ENCODE assay signal across 8 cellular contexts in the genomic region with DNA sequence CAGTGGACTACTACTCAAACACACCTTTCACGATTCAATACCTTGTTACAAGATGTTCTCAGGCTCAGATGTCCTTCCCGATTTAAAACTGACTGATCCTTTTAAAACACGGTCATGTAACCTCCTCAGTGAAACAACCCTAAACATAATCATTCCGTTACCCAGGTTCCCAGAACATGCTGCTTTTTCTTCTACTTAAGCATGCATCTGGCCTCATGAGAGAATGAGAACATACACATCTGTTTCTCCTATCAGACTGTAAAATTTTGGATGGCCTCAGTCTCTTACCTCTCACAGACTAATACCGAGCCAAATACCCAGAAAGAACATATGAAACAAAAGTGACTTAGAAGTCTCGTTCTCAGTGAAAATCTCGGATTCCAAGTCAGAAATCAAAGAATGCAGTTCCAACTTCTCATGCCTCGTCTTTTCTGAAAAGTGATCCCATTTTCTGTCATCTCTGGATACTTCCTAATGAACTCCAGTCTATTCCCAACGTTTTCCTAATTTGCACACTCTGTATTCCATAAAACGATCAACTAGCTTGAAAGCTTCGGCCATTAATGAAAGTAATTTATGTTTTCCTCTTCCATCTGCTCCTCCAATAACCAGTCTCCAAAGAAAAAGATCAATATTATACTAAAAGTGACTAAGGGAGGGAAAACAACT. TPM values are rescaled to one million over a fixed set of nuclear protein-coding genes. Genes with fewer than 3 reads are reported as not detected.
A peak's percentile ranks its signal among the peaks of the same experiment; 100 is the strongest.
DNase-seq lines count a peak whose midpoint lies in the region; ATAC-seq, FAIRE-seq and TF ChIP-seq lines count a peak whose summit lies in the region.

No MANE protein-coding gene starts in this region.

- POLR2A ChIA-PET in activated CD4-positive, alpha-beta memory T cell treated with anti-CD3 and anti-CD28 coated beads, Interleukin-2, amount 10 ng/mL, durations not matched to agents 7 days and 5 days (lab: Charles Lee) = interaction anchor here (0.9 to 8.3 kb wide), 21 partner anchors 9 to 635 kb away, joined by 3 to 176 read pairs (median 6); a partner anchor contains a TSS

- no peaks in the 10 kb centered on the region for H3K27me3 Mint-ChIP-seq in activated CD4-positive, alpha-beta memory T cell treated with anti-CD3 and anti-CD28 coated beads, Interleukin-2, amount 10 ng/mL, durations not matched to agents 7 days and 5 days
- H3K27me3 Mint-ChIP-seq in stimulated activated naive CD8-positive, alpha-beta T cell treated with anti-CD3 and anti-CD28 coated beads, Interleukin-15, amount 100 ng/mL, for 72 hours = no peaks in the 10 kb centered on the region

- no peak for FAIRE-seq in D721Med (lab: Jason Lieb, UNC)

- peak overlapping the region; percentile 100 for H3K27ac Mint-ChIP-seq in activated CD4-positive, alpha-beta memory T cell treated with anti-CD3 and anti-CD28 coated beads, Interleukin-2, amount 10 ng/mL, durations not matched to agents 7 days and 5 days
- H3K27ac Mint-ChIP-seq in stimulated activated naive CD8-positive, alpha-beta T cell treated with anti-CD3 and anti-CD28 coated beads, Interleukin-15, amount 100 ng/mL, for 72 hours = peak overlapping the region; percentile 99 to 100

- no peak for ATAC-seq in stimulated activated naive CD8-positive, alpha-beta T cell treated with anti-CD3 and anti-CD28 coated beads, Interleukin-15, amount 100 ng/mL, for 72 hours

- CTCF ChIA-PET in activated CD4-positive, alpha-beta memory T cell treated with anti-CD3 and anti-CD28 coated beads, Interleukin-2, amount 10 ng/mL, durations not matched to agents 7 days and 5 days (lab: Charles Lee) = interaction anchor here (1.0 to 2.9 kb wide), 2 partner anchors 19 to 26 kb away, joined by 3 to 10 read pairs; a partner anchor contains a TSS

- peak overlapping the region; percentile 86 for H3K4me3 ChIP-seq in iPS-18c (ENCODE audit: insufficient read depth, low read depth, low read length)

- TF ChIP-seq CTCF in D721Med (IDR thresholded peaks at IDR 0.05; ENCODE audit: insufficient read depth, missing control alignments) = no peak

- no peaks in the 10 kb centered on the region for H3K9me3 Mint-ChIP-seq in activated CD4-positive, alpha-beta memory T cell treated with anti-CD3 and anti-CD28 coated beads, Interleukin-2, amount 10 ng/mL, durations not matched to agents 7 days and 5 days
- H3K9me3 Mint-ChIP-seq in stimulated activated naive CD8-positive, alpha-beta T cell treated with anti-CD3 and anti-CD28 coated beads, Interleukin-15, amount 100 ng/mL, for 72 hours = no peaks in the 10 kb centered on the region

- peaks cover 59% of the 10 kb centered on the region for H3K4me1 Mint-ChIP-seq in activated CD4-positive, alpha-beta memory T cell treated with anti-CD3 and anti-CD28 coated beads, Interleukin-2, amount 10 ng/mL, durations not matched to agents 7 days and 5 days
- H3K4me1 Mint-ChIP-seq in stimulated activated naive CD8-positive, alpha-beta T cell treated with anti-CD3 and anti-CD28 coated beads, Interleukin-15, amount 100 ng/mL, for 72 hours = peaks cover 51% of the 10 kb centered on the region

- no peaks in the 10 kb centered on the region for H3K9me3 ChIP-seq in iPS-18c (ENCODE audit: control insufficient read depth, insufficient read depth, low read length)

- H3K36me3 Mint-ChIP-seq in activated CD4-positive, alpha-beta memory T cell treated with anti-CD3 and anti-CD28 coated beads, Interleukin-2, amount 10 ng/mL, durations not matched to agents 7 days and 5 days (ENCODE audit: low read depth) = peaks cover 43% of the 10 kb centered on the region

- DNase-seq in DMS53 (lab: John Stamatoyannopoulos, UW) (peak; percentile 25), DMS53 treated with DMSO at 0.1 percent for 48 hours (lab: John Stamatoyannopoulos, UW; ENCODE audit: unreplicated experiment) (no peak), D721Med (ENCODE audit: insufficient read length, low spot score) (no peak), C1 segment of cervical spinal cord (lab: John Stamatoyannopoulos, UW) (no peak)
- peak; percentile 1 for DNase-seq in activated CD4-positive, alpha-beta memory T cell treated with anti-CD3 and anti-CD28 coated beads, Interleukin-2, amount 10 ng/mL, durations not matched to agents 7 days and 5 days
- no peak for DNase-seq in stimulated activated naive CD8-positive, alpha-beta T cell treated with anti-CD3 and anti-CD28 coated beads, Interleukin-15, amount 100 ng/mL, for 72 hours
- no peak for DNase-seq in stimulated activated CD4-positive, alpha-beta T cell treated with anti-CD3 and anti-CD28 coated beads, Interleukin-4, amount 100 ng/mL, for 4 hours

- peak overlapping the region; percentile 84 for H3K4me3 Mint-ChIP-seq in activated CD4-positive, alpha-beta memory T cell treated with anti-CD3 and anti-CD28 coated beads, Interleukin-2, amount 10 ng/mL, durations not matched to agents 7 days and 5 days
- peak overlapping the region; percentile 85 to 91 for H3K4me3 Mint-ChIP-seq in stimulated activated naive CD8-positive, alpha-beta T cell treated with anti-CD3 and anti-CD28 coated beads, Interleukin-15, amount 100 ng/mL, for 72 hours

RNA-seq across cellular contexts. Expression of a gene that starts 0.9 kb away (rescaled TPM):
- 100 to 1,000 TPM; 292 to 304 TPM for total RNA-seq in activated CD4-positive, alpha-beta memory T cell treated with anti-CD3 and anti-CD28 coated beads, Interleukin-2, amount 10 ng/mL, durations not matched to agents 7 days and 5 days

RNA-seq across cellular contexts. Expression of a gene that starts 19.4 kb away (rescaled TPM):
- total RNA-seq in activated CD4-positive, alpha-beta memory T cell treated with anti-CD3 and anti-CD28 coated beads, Interleukin-2, amount 10 ng/mL, durations not matched to agents 7 days and 5 days = 10 to 100 TPM; 22.2 to 24.4 TPM

Comparison
In these comparisons a context has a peak if more than half of its experiments do, and no peak if none do; other contexts are left out.
1. DNase-seq: peak in DMS53 (single experiment) and activated CD4-positive, alpha-beta memory T cell treated with anti-CD3 and anti-CD28 coated beads, Interleukin-2, amount 10 ng/mL, durations not matched to agents 7 days and 5 days (single experiment); none in DMS53 treated with DMSO at 0.1 percent for 48 hours (single experiment), stimulated activated naive CD8-positive, alpha-beta T cell treated with anti-CD3 and anti-CD28 coated beads, Interleukin-15, amount 100 ng/mL, for 72 hours (0 of 2), stimulated activated CD4-positive, alpha-beta T cell treated with anti-CD3 and anti-CD28 coated beads, Interleukin-4, amount 100 ng/mL, for 4 hours (0 of 2), D721Med (single experiment) and C1 segment of cervical spinal cord (0 of 14).